Comparison of ENCODE assay signal across 16 cellular contexts in the genomic region with DNA sequence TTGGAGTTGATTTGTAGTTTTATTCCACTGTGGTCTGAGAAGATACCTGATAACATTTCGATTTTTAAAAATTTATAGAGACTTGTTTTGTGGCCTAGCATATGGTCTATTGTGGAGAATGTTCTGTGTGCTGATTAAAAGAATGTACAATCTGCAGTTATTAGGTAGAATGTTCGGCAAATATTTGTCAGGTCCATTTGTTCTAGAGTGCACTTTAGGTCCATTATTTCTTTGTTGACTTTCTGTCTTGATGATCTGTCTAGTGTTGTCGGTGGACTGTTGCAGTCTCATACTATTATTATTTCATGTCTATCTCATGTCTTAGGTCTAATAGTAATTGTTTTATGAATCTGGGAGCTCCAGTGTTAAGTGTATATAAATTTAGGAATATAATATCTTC.
"Had no signal": no experiment of that assay in that cellular context is flagged by ENCODE, and none has a peak within 500 bp of the region (broad histone marks: within the 10 kb centered on the region; RNA-seq: fewer than 3 reads in every experiment).

No MANE protein-coding gene starts in this region.

- ATAC-seq: effector memory CD8-positive, alpha-beta T cell; foreskin keratinocyte; left ventricle myocardium superior; stimulated activated naive CD8-positive, alpha-beta T cell treated with anti-CD3 and anti-CD28 coated beads, Interleukin-15, Interleukin-2, amounts not matched to agents 100 U/mL and 50 U/mL, for 24 hours had no signal

- H3K27ac ChIP-seq: ascending aorta, foreskin keratinocyte, skin epidermis, VCaP had no signal

- H3K27me3 ChIP-seq: ascending aorta, foreskin keratinocyte had no signal

- H3K36me3 ChIP-seq: ascending aorta had no signal

- H3K4me1 ChIP-seq: ascending aorta had no signal

- DNase-seq: activated CD4-positive, alpha-beta T cell treated with anti-CD3 and anti-CD28 coated beads for 1 hour; activated CD4-positive, alpha-beta T cell treated with anti-CD3 and anti-CD28 coated beads, Interleukin-2, amount 50 U/mL, for 48 hours; activated naive CD4-positive, alpha-beta T cell treated with anti-CD3 and anti-CD28 coated beads, Interleukin-2, amount 10 ng/mL, durations not matched to agents 7 days and 5 days; dermis blood vessel endothelial cell; effector memory CD8-positive, alpha-beta T cell; foreskin keratinocyte; glutamatergic neuron; hypothalamus; left ventricle myocardium superior; nephron progenitor cell; occipital lobe; stimulated activated naive CD8-positive, alpha-beta T cell treated with anti-CD3 and anti-CD28 coated beads, Interleukin-15, Interleukin-2, amounts not matched to agents 100 U/mL and 50 U/mL, for 24 hours; trophoblast cell had no signal

- H3K9me3 ChIP-seq: ascending aorta had no signal

- H3K4me3 ChIP-seq: ascending aorta, skin epidermis had no signal
